1 cellular context compared by ENCODE assay signal in the genomic region with DNA sequence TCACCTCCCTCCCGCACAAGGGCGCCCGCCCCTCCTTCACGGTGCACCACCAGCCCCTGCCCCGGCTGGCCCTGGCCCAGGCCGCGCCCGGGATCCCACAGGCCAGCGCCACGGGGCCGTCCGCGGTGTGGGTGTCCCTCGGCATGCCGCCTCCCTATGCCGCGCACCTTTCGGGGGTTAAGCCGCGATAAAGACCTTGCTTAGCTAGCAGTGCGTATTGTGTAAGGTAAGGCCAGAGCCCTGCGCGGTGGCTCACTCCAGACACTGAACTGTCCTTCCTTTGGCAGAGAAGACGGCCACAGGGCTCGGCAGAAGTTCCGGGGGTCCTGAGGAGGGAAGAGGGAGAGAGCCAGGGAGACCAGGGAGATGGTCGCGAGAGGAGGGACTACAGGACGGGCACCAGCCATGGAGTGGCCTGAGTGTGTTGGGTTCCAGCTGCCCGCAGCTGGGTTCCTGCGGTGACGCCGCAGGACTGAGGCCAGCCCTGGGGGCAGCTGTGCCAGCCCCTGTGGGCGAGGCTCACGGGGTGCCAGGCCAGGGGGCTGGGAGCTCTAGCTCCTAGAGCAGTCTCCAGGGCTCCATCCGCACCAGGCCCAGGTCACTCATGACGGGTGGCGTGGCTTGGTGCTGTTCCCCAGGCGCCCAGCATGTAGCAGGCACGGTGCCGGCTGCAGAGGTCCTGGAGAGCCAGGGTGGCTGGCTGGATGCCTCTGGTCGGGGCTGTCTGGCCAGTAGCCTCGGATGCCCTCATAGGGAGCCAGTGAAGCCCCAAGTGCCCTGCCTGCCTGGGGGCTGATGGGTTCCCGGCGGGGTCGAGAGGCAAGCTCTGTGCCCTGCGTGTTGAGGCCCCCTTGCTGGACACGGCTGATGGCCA.
TF ChIP-seq lines count a peak whose summit lies in the region.

No MANE protein-coding gene starts in this region.

TF ChIP-seq in GM12878, 131 proteins besides CTCF, POLR2A, EP300 and RAD21:
- no peak for TF ChIP-seq BRCA1 (IDR thresholded peaks at IDR 0.05; ENCODE audit: low read depth, low read length)
- TF ChIP-seq, protein P1, sequence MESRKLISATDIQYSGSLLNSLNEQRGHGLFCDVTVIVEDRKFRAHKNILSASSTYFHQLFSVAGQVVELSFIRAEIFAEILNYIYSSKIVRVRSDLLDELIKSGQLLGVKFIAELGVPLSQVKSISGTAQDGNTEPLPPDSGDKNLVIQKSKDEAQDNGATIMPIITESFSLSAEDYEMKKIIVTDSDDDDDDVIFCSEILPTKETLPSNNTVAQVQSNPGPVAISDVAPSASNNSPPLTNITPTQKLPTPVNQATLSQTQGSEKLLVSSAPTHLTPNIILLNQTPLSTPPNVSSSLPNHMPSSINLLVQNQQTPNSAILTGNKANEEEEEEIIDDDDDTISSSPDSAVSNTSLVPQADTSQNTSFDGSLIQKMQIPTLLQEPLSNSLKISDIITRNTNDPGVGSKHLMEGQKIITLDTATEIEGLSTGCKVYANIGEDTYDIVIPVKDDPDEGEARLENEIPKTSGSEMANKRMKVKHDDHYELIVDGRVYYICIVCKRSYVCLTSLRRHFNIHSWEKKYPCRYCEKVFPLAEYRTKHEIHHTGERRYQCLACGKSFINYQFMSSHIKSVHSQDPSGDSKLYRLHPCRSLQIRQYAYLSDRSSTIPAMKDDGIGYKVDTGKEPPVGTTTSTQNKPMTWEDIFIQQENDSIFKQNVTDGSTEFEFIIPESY (IDR thresholded peaks at IDR 0.05), result peak; percentile 37; the same call in 1 of the 2 replicates
- peak; percentile 68; the same call in 1 of the 2 replicates for TF ChIP-seq POLR2AphosphoS2 (IDR thresholded peaks at IDR 0.05; ENCODE audit: low read depth, low read length)
- TF ChIP-seq BCL11A (IDR thresholded peaks at IDR 0.05; ENCODE audit: low read depth, low read length), result no peak
